In the genomic region with DNA sequence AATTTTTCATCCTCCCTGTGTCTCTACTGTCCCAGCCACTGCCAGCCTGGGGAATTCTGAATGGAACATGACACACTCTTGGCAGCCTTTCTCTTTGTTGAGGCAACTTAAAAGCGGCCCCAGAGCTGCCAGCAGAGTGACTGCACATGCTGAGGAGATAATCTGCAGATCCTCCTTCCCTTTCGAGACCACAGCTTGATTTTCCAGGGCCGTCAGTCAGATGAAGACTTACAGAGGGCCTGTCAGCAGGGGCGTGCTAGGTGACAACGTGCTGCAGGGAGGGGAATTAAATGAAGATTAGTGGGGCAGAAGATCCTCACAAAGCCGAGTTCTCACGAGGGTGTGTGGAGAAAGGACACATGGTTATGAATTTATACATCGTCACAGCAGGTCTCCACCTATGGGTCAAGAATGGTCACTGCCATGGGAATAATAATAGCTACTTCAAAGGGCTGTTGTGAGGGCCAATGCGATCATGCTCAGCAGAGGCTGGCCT, we compare ENCODE assay signal across 9 cellular contexts.
DNase-seq lines count a peak whose midpoint lies in the region; ATAC-seq and TF ChIP-seq lines count a peak whose summit lies in the region.
"Had no signal": no experiment of that assay in that cellular context is flagged by ENCODE, and none has a peak within 500 bp of the region (broad histone marks: within the 10 kb centered on the region; RNA-seq: fewer than 3 reads in every experiment).

No MANE protein-coding gene starts in this region.

- no peaks in the 10 kb centered on the region for H4K20me1 ChIP-seq in neural cell (ENCODE audit: insufficient read depth)

- H3K9me2 ChIP-seq in neural cell (ENCODE audit: insufficient read depth, low read length) = no peaks in the 10 kb centered on the region

- POLR2A ChIA-PET in GM10248 (lab: Yijun Ruan, JAX) = no interaction called here

- no peak overlapping the region for H2AFZ ChIP-seq in neural cell (ENCODE audit: low read depth, low read length)

- ATAC-seq in GM19455 (IDR thresholded peaks at IDR 0.05; ENCODE audit: unreplicated experiment) = no peak

- CTCF ChIA-PET in GM10248 (lab: Yijun Ruan, JAX) = interaction anchor here (0.9 to 4.1 kb wide), 7 partner anchors 10 to 487 kb away, joined by 3 to 23 read pairs (median 3); no protein-coding TSS in a partner anchor

- H3K27ac ChIP-seq in neural cell (ENCODE audit: low read length) = peak overlapping the region; percentile 86
- H3K27ac ChIP-seq: SK-N-MC had no signal

- H3K4me3 ChIP-seq in epithelial cell of esophagus (ENCODE audit: low read length) (no peak overlapping the region), neural cell (ENCODE audit: low read length) (peak overlapping the region; percentile 50)
- H3K4me3 ChIP-seq: SK-N-MC had no signal

- TF ChIP-seq RAD21 in neural cell (conservative IDR thresholded peaks at IDR 0.05) = peak; percentile 56

- no peaks in the 10 kb centered on the region for H3K9me3 ChIP-seq in neural cell (ENCODE audit: low read length)

- TF ChIP-seq EP300 in neural cell (conservative IDR thresholded peaks at IDR 0.05; ENCODE audit: poor library complexity, severe bottlenecking) = peak; percentile 97

- H3K79me2 ChIP-seq in neural cell (replicated peaks; ENCODE audit: insufficient read depth, low read length) = no peaks in the 10 kb centered on the region

- H3F3A ChIP-seq in neural cell (ENCODE audit: insufficient read depth, low read length, poor library complexity, severe bottlenecking) = peaks cover 5% of the 10 kb centered on the region

- TF ChIP-seq CTCF in GM10248 (IDR thresholded peaks at IDR 0.05; ENCODE audit: control extremely low read depth, extremely low read depth, low read depth, missing control alignments) (peak; percentile 3), epithelial cell of esophagus (IDR thresholded peaks at IDR 0.05; ENCODE audit: insufficient read depth, low read depth, low read length, missing control alignments) (peak; percentile 46), neural cell (IDR thresholded peaks at IDR 0.05; ENCODE audit: poor library complexity, severe bottlenecking) (peak; percentile 74)

- peak overlapping the region; percentile 43 for H3K9ac ChIP-seq in neural cell (ENCODE audit: low read length)

- H3K4me2 ChIP-seq in neural cell (ENCODE audit: low read length) = peak overlapping the region; percentile 63

- no peaks in the 10 kb centered on the region for H3K27me3 ChIP-seq in neural cell (ENCODE audit: insufficient read depth, low read depth, low read length)

- H3K36me3 ChIP-seq in neural cell (ENCODE audit: insufficient read depth, low read length) = no peaks in the 10 kb centered on the region

- DNase-seq in GM10248 (ENCODE audit: extremely low spot score) (no peak), NCI-H82 treated with DMSO at 0.1 percent for 48 hours (lab: John Stamatoyannopoulos, UW; ENCODE audit: unreplicated experiment) (peak; percentile 93), epithelial cell of esophagus (ENCODE audit: low read depth) (peak; percentile 24)
- DNase-seq in activated naive CD4-positive, alpha-beta T cell treated with Interleukin-2 at 50 U/mL for 16 hours = no peak
- DNase-seq in activated CD4-positive, alpha-beta T cell treated with anti-CD3 and anti-CD28 coated beads for 1 hour = no peak
- DNase-seq in stimulated activated CD4-positive, alpha-beta T cell treated with anti-CD3 and anti-CD28 coated beads, Interleukin-2, amount 100 ng/mL, for 48 hours = no peak

TF ChIP-seq in neural cell, 6 proteins besides CTCF, POLR2A, EP300 and RAD21:
- TF ChIP-seq MXI1 (conservative IDR thresholded peaks at IDR 0.05; ENCODE audit: poor library complexity, severe bottlenecking) = peak; percentile 81
- no peak for TF ChIP-seq EZH2 (IDR thresholded peaks at IDR 0.05; ENCODE audit: borderline replicate concordance, insufficient read depth, low read length, poor library complexity, severe bottlenecking)
- no peak for TF ChIP-seq TAF1 (IDR thresholded peaks at IDR 0.05; ENCODE audit: low read depth)
- TF ChIP-seq, protein P1, sequence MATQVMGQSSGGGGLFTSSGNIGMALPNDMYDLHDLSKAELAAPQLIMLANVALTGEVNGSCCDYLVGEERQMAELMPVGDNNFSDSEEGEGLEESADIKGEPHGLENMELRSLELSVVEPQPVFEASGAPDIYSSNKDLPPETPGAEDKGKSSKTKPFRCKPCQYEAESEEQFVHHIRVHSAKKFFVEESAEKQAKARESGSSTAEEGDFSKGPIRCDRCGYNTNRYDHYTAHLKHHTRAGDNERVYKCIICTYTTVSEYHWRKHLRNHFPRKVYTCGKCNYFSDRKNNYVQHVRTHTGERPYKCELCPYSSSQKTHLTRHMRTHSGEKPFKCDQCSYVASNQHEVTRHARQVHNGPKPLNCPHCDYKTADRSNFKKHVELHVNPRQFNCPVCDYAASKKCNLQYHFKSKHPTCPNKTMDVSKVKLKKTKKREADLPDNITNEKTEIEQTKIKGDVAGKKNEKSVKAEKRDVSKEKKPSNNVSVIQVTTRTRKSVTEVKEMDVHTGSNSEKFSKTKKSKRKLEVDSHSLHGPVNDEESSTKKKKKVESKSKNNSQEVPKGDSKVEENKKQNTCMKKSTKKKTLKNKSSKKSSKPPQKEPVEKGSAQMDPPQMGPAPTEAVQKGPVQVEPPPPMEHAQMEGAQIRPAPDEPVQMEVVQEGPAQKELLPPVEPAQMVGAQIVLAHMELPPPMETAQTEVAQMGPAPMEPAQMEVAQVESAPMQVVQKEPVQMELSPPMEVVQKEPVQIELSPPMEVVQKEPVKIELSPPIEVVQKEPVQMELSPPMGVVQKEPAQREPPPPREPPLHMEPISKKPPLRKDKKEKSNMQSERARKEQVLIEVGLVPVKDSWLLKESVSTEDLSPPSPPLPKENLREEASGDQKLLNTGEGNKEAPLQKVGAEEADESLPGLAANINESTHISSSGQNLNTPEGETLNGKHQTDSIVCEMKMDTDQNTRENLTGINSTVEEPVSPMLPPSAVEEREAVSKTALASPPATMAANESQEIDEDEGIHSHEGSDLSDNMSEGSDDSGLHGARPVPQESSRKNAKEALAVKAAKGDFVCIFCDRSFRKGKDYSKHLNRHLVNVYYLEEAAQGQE (IDR thresholded peaks at IDR 0.05; ENCODE audit: borderline replicate concordance) = peak; percentile 99
- TF ChIP-seq POLR2AphosphoS5 (IDR thresholded peaks at IDR 0.05) = peak; percentile 92
- peak; percentile 61 for TF ChIP-seq SMC3 (conservative IDR thresholded peaks at IDR 0.05; ENCODE audit: poor library complexity)

Comparison
In these comparisons a context has a peak if more than half of its experiments do, and no peak if none do; other contexts are left out.
1. DNase-seq: peak in NCI-H82 treated with DMSO at 0.1 percent for 48 hours (single experiment) and epithelial cell of esophagus (single experiment); none in GM10248 (single experiment), activated naive CD4-positive, alpha-beta T cell treated with Interleukin-2 at 50 U/mL for 16 hours (single experiment), activated CD4-positive, alpha-beta T cell treated with anti-CD3 and anti-CD28 coated beads for 1 hour (single experiment) and stimulated activated CD4-positive, alpha-beta T cell treated with anti-CD3 and anti-CD28 coated beads, Interleukin-2, amount 100 ng/mL, for 48 hours (0 of 2).
2. CTCF ChIP-seq: peak in every context shown above with its lines; median percentile 74 in neural cell; 46 in epithelial cell of esophagus; 3 in GM10248.